Comparison of ENCODE assay signal across 1 cellular context in the genomic region with DNA sequence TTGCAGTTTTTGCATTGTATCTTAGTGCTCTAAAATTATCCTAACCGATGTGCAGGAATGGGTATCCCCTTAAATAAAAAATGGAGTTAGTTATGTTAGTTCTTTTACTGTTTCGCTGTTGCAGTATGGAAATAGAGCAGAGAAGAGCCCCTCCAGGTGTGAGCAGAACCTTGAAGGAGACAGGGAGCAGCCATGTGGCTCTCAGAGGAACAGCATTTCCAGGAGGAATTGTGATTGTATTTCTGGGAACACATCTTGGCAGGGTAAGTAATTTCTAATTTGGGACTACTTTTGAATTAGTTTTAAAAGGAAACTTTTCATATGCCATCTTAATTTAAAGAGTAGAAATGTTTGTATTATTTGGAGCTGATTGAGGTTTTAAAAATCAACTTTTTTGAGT.
TF ChIP-seq lines count a peak whose summit lies in the region.

No MANE protein-coding gene starts in this region.

TF ChIP-seq in A549, 52 proteins besides CTCF, POLR2A, EP300 and RAD21 (continued from another document):
- TF ChIP-seq RCOR1 (IDR thresholded peaks at IDR 0.05; ENCODE audit: low read depth, low read length) (no peak), HEYL (CRISPR knock-in tag; IDR thresholded peaks at IDR 0.05) (no peak)
- TF ChIP-seq, protein P1, sequence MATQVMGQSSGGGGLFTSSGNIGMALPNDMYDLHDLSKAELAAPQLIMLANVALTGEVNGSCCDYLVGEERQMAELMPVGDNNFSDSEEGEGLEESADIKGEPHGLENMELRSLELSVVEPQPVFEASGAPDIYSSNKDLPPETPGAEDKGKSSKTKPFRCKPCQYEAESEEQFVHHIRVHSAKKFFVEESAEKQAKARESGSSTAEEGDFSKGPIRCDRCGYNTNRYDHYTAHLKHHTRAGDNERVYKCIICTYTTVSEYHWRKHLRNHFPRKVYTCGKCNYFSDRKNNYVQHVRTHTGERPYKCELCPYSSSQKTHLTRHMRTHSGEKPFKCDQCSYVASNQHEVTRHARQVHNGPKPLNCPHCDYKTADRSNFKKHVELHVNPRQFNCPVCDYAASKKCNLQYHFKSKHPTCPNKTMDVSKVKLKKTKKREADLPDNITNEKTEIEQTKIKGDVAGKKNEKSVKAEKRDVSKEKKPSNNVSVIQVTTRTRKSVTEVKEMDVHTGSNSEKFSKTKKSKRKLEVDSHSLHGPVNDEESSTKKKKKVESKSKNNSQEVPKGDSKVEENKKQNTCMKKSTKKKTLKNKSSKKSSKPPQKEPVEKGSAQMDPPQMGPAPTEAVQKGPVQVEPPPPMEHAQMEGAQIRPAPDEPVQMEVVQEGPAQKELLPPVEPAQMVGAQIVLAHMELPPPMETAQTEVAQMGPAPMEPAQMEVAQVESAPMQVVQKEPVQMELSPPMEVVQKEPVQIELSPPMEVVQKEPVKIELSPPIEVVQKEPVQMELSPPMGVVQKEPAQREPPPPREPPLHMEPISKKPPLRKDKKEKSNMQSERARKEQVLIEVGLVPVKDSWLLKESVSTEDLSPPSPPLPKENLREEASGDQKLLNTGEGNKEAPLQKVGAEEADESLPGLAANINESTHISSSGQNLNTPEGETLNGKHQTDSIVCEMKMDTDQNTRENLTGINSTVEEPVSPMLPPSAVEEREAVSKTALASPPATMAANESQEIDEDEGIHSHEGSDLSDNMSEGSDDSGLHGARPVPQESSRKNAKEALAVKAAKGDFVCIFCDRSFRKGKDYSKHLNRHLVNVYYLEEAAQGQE (IDR thresholded peaks at IDR 0.05): no peak
- TF ChIP-seq, protein P2, sequence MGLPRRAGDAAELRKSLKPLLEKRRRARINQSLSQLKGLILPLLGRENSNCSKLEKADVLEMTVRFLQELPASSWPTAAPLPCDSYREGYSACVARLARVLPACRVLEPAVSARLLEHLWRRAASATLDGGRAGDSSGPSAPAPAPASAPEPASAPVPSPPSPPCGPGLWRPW (IDR thresholded peaks at IDR 0.05): no peak
